ENCODE assay signal across 21 cellular contexts in genomic region chr14:102285106-102285505, GRCh38.
"Had no signal": no experiment of that assay in that cellular context is flagged by ENCODE, and none has a peak within 500 bp of the region (broad histone marks: within the 10 kb centered on the region; RNA-seq: fewer than 3 reads in every experiment).

No MANE protein-coding gene starts in this region.

- H3K27me3 ChIP-seq: heart left ventricle, neutrophil, pancreas, right atrium auricular region, thyroid gland had no signal

- H3K9me3 ChIP-seq: neutrophil, pancreas, psoas muscle, right atrium auricular region, thyroid gland had no signal

- H3K27me3 Mint-ChIP-seq: activated B cell treated with CpG ODN at 0.5 μM for 24 hours; activated CD4-positive, alpha-beta T cell treated with anti-CD3 and anti-CD28 coated beads for 36 hours; activated naive CD8-positive, alpha-beta T cell treated with anti-CD3 and anti-CD28 coated beads, Interleukin-2, amount 10 ng/mL, durations not matched to agents 7 days and 5 days; memory B cell had no signal

- ATAC-seq: activated CD4-positive, alpha-beta T cell treated with anti-CD3 and anti-CD28 coated beads for 36 hours; heart left ventricle; left cardiac atrium; pancreas; psoas muscle; stimulated activated naive CD8-positive, alpha-beta T cell treated with anti-CD3 and anti-CD28 coated beads, Interleukin-15, Interleukin-2, amounts not matched to agents 100 U/mL and 50 U/mL, for 24 hours had no signal

- H3K27ac Mint-ChIP-seq: activated B cell treated with CpG ODN at 0.5 μM for 24 hours; activated CD4-positive, alpha-beta T cell treated with anti-CD3 and anti-CD28 coated beads for 36 hours; activated naive CD8-positive, alpha-beta T cell treated with anti-CD3 and anti-CD28 coated beads, Interleukin-2, amount 10 ng/mL, durations not matched to agents 7 days and 5 days; memory B cell; nephron; T-helper 2 cell treated with Interferon-gamma antibody and Interleukin-4, amounts not matched to agents 5 μg/mL and 100 μg/mL, for 36 hours had no signal

- H3K27ac ChIP-seq: heart left ventricle, neutrophil, pancreas, psoas muscle, right atrium auricular region, thyroid gland had no signal

- H3K4me1 Mint-ChIP-seq: activated B cell treated with CpG ODN at 0.5 μM for 24 hours; activated CD4-positive, alpha-beta T cell treated with anti-CD3 and anti-CD28 coated beads for 36 hours; activated naive CD8-positive, alpha-beta T cell treated with anti-CD3 and anti-CD28 coated beads, Interleukin-2, amount 10 ng/mL, durations not matched to agents 7 days and 5 days; memory B cell; nephron had no signal

- DNase-seq: activated B cell treated with CpG ODN at 0.5 μM for 24 hours; activated CD4-positive, alpha-beta T cell treated with anti-CD3 and anti-CD28 coated beads for 36 hours; activated CD4-positive, alpha-beta T cell treated with anti-CD3 and anti-CD28 coated beads, Interleukin-2, amount 50 U/mL, for 4 hours; activated naive CD4-positive, alpha-beta T cell treated with Interleukin-2 at 50 U/mL for 16 hours; activated naive CD8-positive, alpha-beta T cell treated with anti-CD3 and anti-CD28 coated beads, Interleukin-2, amount 10 ng/mL, durations not matched to agents 7 days and 5 days; activated T-cell treated with anti-CD3 and anti-CD28 coated beads, Interleukin-2, amount 50 U/mL, for 48 hours; amygdala; cortex of kidney; heart left ventricle; left cardiac atrium; pancreas; psoas muscle; stimulated activated CD4-positive, alpha-beta T cell treated with anti-CD3 and anti-CD28 coated beads, Interleukin-12 subunit alpha, Interleukin-12 subunit beta, amount 100 ng/mL, for 4 hours; stimulated activated CD4-positive, alpha-beta T cell treated with anti-CD3 and anti-CD28 coated beads, Interleukin-4, amount 100 ng/mL, for 4 hours; stimulated activated naive CD8-positive, alpha-beta T cell treated with anti-CD3 and anti-CD28 coated beads, Interleukin-15, Interleukin-2, amounts not matched to agents 100 U/mL and 50 U/mL, for 24 hours; thyroid gland had no signal

- H3K4me3 ChIP-seq: heart left ventricle, pancreas, psoas muscle, right atrium auricular region, thyroid gland had no signal

- H3K4me1 ChIP-seq: psoas muscle, right atrium auricular region, thyroid gland had no signal

- H3K9me3 Mint-ChIP-seq: activated naive CD8-positive, alpha-beta T cell treated with anti-CD3 and anti-CD28 coated beads, Interleukin-2, amount 10 ng/mL, durations not matched to agents 7 days and 5 days; nephron; T-helper 2 cell treated with Interferon-gamma antibody and Interleukin-4, amounts not matched to agents 5 μg/mL and 100 μg/mL, for 36 hours had no signal

- H3K4me3 Mint-ChIP-seq: activated B cell treated with CpG ODN at 0.5 μM for 24 hours; activated CD4-positive, alpha-beta T cell treated with anti-CD3 and anti-CD28 coated beads for 36 hours; activated naive CD8-positive, alpha-beta T cell treated with anti-CD3 and anti-CD28 coated beads, Interleukin-2, amount 10 ng/mL, durations not matched to agents 7 days and 5 days; memory B cell; nephron; T-helper 2 cell treated with Interferon-gamma antibody and Interleukin-4, amounts not matched to agents 5 μg/mL and 100 μg/mL, for 36 hours had no signal

- H3K36me3 Mint-ChIP-seq: activated naive CD8-positive, alpha-beta T cell treated with anti-CD3 and anti-CD28 coated beads, Interleukin-2, amount 10 ng/mL, durations not matched to agents 7 days and 5 days; memory B cell had no signal

- H3K36me3 ChIP-seq: neutrophil, pancreas had no signal
